Comparison of ENCODE assay signal across 23 cellular contexts in the genomic region with DNA sequence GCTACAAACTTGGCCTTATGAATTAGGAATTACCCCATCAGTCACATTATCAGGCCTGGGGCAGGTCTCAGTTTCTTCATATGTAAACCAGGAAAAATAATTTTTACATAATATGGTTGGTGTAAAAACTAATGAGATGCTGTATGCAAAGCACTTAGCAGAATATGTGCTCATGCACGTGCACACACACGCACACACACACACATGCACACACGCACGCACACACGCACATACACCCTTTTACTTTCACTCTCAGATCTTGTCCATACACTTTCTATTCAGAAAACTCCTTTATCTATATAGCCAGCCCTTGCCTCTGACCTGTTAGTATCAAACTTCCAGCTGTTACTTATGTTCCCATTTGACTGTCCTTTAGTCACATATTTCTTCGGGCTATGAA.
"Had no signal": no experiment of that assay in that cellular context is flagged by ENCODE, and none has a peak within 500 bp of the region (broad histone marks: within the 10 kb centered on the region; RNA-seq: fewer than 3 reads in every experiment).

No MANE protein-coding gene starts in this region.

- DNase-seq: activated CD4-positive, alpha-beta memory T cell treated with anti-CD3 and anti-CD28 coated beads for 36 hours; activated CD4-positive, alpha-beta T cell treated with anti-CD3 and anti-CD28 coated beads for 36 hours; activated CD4-positive, alpha-beta T cell treated with anti-CD3 and anti-CD28 coated beads, Interleukin-2, amount 10 ng/mL, durations not matched to agents 24 days and 14 days; activated CD4-positive, CD25-positive, alpha-beta regulatory T cell; activated CD4-positive, CD25-positive, alpha-beta regulatory T cell treated with anti-CD3 and anti-CD28 coated beads, Interleukin-2, amount 50 U/mL, for 72 hours; activated CD8-positive, alpha-beta memory T cell treated with anti-CD3 and anti-CD28 coated beads, Interleukin-2, amount 50 U/mL, for 48 hours; activated gamma-delta T cell; activated naive CD4-positive, alpha-beta T cell; activated naive CD4-positive, alpha-beta T cell treated with anti-CD3 and anti-CD28 coated beads, Interleukin-2, amount 10 ng/mL, durations not matched to agents 7 days and 5 days; activated naive CD8-positive, alpha-beta T cell treated with anti-CD3 and anti-CD28 coated beads, Interleukin-2, amount 10 ng/mL, durations not matched to agents 7 days and 5 days; activated T-cell treated with anti-CD3 and anti-CD28 coated beads for 4 hours; activated T-cell treated with anti-CD3 and anti-CD28 coated beads, Interleukin-2, amount 50 U/mL, for 24 hours; activated T-cell treated with anti-CD3 and anti-CD28 coated beads, Interleukin-2, amount 50 U/mL, for 72 hours; dorsolateral prefrontal cortex; effector memory CD4-positive, alpha-beta T cell; endodermal cell; foreskin fibroblast; head of caudate nucleus; T-helper 2 cell had no signal

- H3K27ac ChIP-seq: ascending aorta, coronary artery, dorsolateral prefrontal cortex had no signal

- H3K4me3 ChIP-seq: ascending aorta, coronary artery, dorsolateral prefrontal cortex had no signal

- FAIRE-seq: bronchial epithelial cell, frontal cortex had no signal

- H3K36me3 ChIP-seq: ascending aorta had no signal

- H3K27me3 ChIP-seq: ascending aorta, dorsolateral prefrontal cortex had no signal

- H3K9me3 ChIP-seq: ascending aorta had no signal

- H3K4me1 ChIP-seq: ascending aorta had no signal
